In the genomic region with DNA sequence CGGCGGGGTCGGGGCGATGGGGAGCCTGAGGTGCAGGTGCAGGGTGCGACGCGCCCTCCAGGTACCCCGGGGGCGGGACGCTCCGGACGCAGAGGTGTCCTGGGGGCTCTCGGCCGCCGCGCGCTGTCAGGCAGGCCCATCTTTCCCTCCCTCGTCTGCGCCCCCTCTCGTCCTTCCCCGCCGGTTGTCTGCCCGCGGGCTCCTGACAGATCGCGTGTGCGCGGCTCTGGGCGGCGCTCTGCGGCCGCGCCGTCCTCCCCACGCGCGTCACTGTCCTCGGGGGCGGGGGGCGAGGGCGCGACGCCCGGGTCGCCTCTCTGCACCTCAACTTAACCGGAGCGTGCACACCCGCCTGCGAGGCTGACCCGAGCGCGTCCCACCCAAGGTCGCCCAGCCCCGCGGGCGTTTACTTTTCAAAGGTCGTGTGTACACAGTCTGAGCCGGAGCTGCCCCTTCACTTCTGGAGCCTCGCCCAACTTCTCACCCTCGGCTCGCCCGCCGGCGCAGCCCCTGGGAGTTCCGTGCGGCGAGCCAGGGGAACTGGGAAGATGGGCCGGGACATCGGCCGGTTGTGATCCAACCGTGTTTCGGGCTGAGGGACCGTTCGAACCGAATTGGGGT, we compare ENCODE assay signal across 8 cellular contexts. TPM values are rescaled to one million over a fixed set of nuclear protein-coding genes. Genes with fewer than 3 reads are reported as not detected.
DNase-seq lines count a peak whose midpoint lies in the region; ATAC-seq, FAIRE-seq and TF ChIP-seq lines count a peak whose summit lies in the region.

No MANE protein-coding gene starts in this region.

- H3K4me3 ChIP-seq in cardiac muscle cell = peak overlapping the region; percentile 88

- no peaks in the 10 kb centered on the region for H3K27me3 Mint-ChIP-seq in Calu3 (ENCODE audit: unreplicated experiment)

- no peaks in the 10 kb centered on the region for H3K27me3 ChIP-seq in cardiac muscle cell

- H3K27ac ChIP-seq in cardiac muscle cell = peak overlapping the region; percentile 7

- no peaks in the 10 kb centered on the region for H3K9me3 ChIP-seq in cardiac muscle cell (ENCODE audit: low read depth)

- intact Hi-C loops in Calu3 (cut with micrococcal nuclease; ENCODE audit: unreplicated experiment) = no loop called here

- peaks cover 19% of the 10 kb centered on the region for H3K4me1 ChIP-seq in cardiac muscle cell (ENCODE audit: low read depth)

- DNase-seq in Calu3 (peak; percentile 38), RPMI8226 (peak; percentile 65), cardiac muscle cell (ENCODE audit: low read depth in 1 of 2, low spot score in 1 of 2) (peak; percentile 36 to 79), pons (ENCODE audit: low spot score) (peak; percentile 56), urothelium cell line (ENCODE audit: low spot score) (peak; percentile 74)
- DNase-seq in activated naive CD4-positive, alpha-beta T cell treated with anti-CD3 and anti-CD28 coated beads, Interleukin-2, amount 50 U/mL, for 72 hours (ENCODE audit: low spot score in 2 of 2) = peak in 1 of 2 donors; percentile 53

- peak overlapping the region; percentile 89 for H3K4me3 Mint-ChIP-seq in Calu3 (ENCODE audit: low read depth, unreplicated experiment)

- peak; percentile 31 for ATAC-seq in GM19452 (IDR thresholded peaks at IDR 0.05; ENCODE audit: unreplicated experiment)
- peak; percentile 26 for ATAC-seq in HG03571 (IDR thresholded peaks at IDR 0.05; ENCODE audit: unreplicated experiment)
- ATAC-seq in activated naive CD4-positive, alpha-beta T cell treated with anti-CD3 and anti-CD28 coated beads, Interleukin-2, amount 50 U/mL, for 72 hours = peak; percentile 39 to 50

- H3K36me3 Mint-ChIP-seq in Calu3 (ENCODE audit: insufficient read depth, unreplicated experiment) = peaks cover 25% of the 10 kb centered on the region
- H3K36me3 Mint-ChIP-seq in activated naive CD4-positive, alpha-beta T cell treated with anti-CD3 and anti-CD28 coated beads, Interleukin-2, amount 50 U/mL, for 72 hours = peaks cover 0 to 9% of the 10 kb centered on the region in 2 donors

- peaks cover 40% of the 10 kb centered on the region for H3K4me1 Mint-ChIP-seq in Calu3 (ENCODE audit: low read depth, unreplicated experiment)

- no peaks in the 10 kb centered on the region for H3K9me3 Mint-ChIP-seq in Calu3 (ENCODE audit: low read depth, unreplicated experiment)
- H3K9me3 Mint-ChIP-seq in activated naive CD4-positive, alpha-beta T cell treated with anti-CD3 and anti-CD28 coated beads, Interleukin-2, amount 50 U/mL, for 72 hours = no peaks in the 10 kb centered on the region

- no peak overlapping the region for H3K27ac Mint-ChIP-seq in Calu3 (ENCODE audit: unreplicated experiment)
- H3K27ac Mint-ChIP-seq in activated naive CD4-positive, alpha-beta T cell treated with anti-CD3 and anti-CD28 coated beads, Interleukin-2, amount 50 U/mL, for 72 hours = peak overlapping the region; percentile 26 to 73

- no peak for TF ChIP-seq CTCF in Calu3 (IDR thresholded peaks at IDR 0.05; ENCODE audit: unreplicated experiment)
- TF ChIP-seq CTCF in cardiac muscle cell (IDR thresholded peaks at IDR 0.05; ENCODE audit: low read depth, low read length) = peak; percentile 17

- CTCF ChIA-PET in Calu3 (lab: Charles Lee) = interaction anchor here (0.5 to 0.7 kb wide), 2 partner anchors 176 to 186 kb away, joined by 3 read pairs; no protein-coding TSS in a partner anchor

- BruUV-seq in Calu3 (replicated peaks; lab: Mats Ljungman, UMichigan) = no TSS peak

- no peaks in the 10 kb centered on the region for H3K36me3 ChIP-seq in cardiac muscle cell

- no peak for FAIRE-seq in urothelium cell line (lab: Jason Lieb, UNC)

RNA-seq across cellular contexts. Expression of gene AKAP1, which starts 0.5 kb away (rescaled TPM):
- total RNA-seq in Calu3 (2022) (41.4 and 48.4 TPM in 2 replicates), cardiac muscle cell (65.4 and 81.4 TPM in 2 replicates)
- 10 to 100 TPM; 16.8 to 28.0 TPM for total RNA-seq in activated naive CD4-positive, alpha-beta T cell treated with anti-CD3 and anti-CD28 coated beads, Interleukin-2, amount 50 U/mL, for 72 hours
- 35.3 and 56.6 TPM in 2 replicates for polyA plus RNA-seq in cardiac muscle cell
